Comparison of ENCODE assay signal across 8 cellular contexts in genomic region chr13:110308377-110309158, GRCh38. TPM values are rescaled to one million over a fixed set of nuclear protein-coding genes. Genes with fewer than 3 reads are reported as not detected.
DNase-seq lines count a peak whose midpoint lies in the region; ATAC-seq and TF ChIP-seq lines count a peak whose summit lies in the region.

No MANE protein-coding gene starts in this region.

- peaks cover 0 to 11% (median 0%) of the 10 kb centered on the region in 3 donors for H3K36me3 ChIP-seq in tibial artery

- H3K9me3 ChIP-seq in tibial artery: no peaks in the 10 kb centered on the region

- no peak for TF ChIP-seq CTCF in cardiac fibroblast (IDR thresholded peaks at IDR 0.05; ENCODE audit: low read depth, low read length)
- no peak for TF ChIP-seq CTCF in tibial artery (IDR thresholded peaks at IDR 0.05)
- TF ChIP-seq CTCF in omental fat pad (IDR thresholded peaks at IDR 0.05): no peak

- ATAC-seq in HG02759 (IDR thresholded peaks at IDR 0.05; ENCODE audit: unreplicated experiment): no peak
- ATAC-seq in omental fat pad (ENCODE audit: low FRiP score): no peak

- intact Hi-C loops in tibial artery (cut with DNase I; ENCODE audit: low total_unique reads): loop anchor here (10.0 kb wide), 1 partner anchor 84 kb away; no protein-coding TSS in a partner anchor

- H3K4me3 ChIP-seq in cardiac fibroblast (replicated peaks in 1 of 2; ENCODE audit: low read depth in 2 of 2, low read length in 2 of 2): peak overlapping the region; percentile 75 to 88
- H3K4me3 ChIP-seq in tibial artery: peak overlapping the region; percentile 79 to 97

- DNase-seq in NCI-H2081 (lab: John Stamatoyannopoulos, UW): peak; percentile 26 to 43
- DNase-seq in NCI-H2081 treated with DMSO at 0.1 percent for 48 hours (lab: John Stamatoyannopoulos, UW): no peak
- DNase-seq in cardiac fibroblast (ENCODE audit: low read depth in 2 of 2): peak; percentile 80 to 81
- peak; percentile 92 for DNase-seq in left kidney (ENCODE audit: low read depth, low spot score)
- DNase-seq in tibial artery: peak in 1 of 2 donors; percentile 78
- DNase-seq in activated CD8-positive, alpha-beta memory T cell treated with anti-CD3 and anti-CD28 coated beads, Interleukin-2, amount 50 U/mL, for 48 hours: no peak
- DNase-seq in omental fat pad (ENCODE audit: low spot score): no peak

- H3K4me1 ChIP-seq in tibial artery: peaks cover 0 to 61% (median 40%) of the 10 kb centered on the region in 4 donors

- no peaks in the 10 kb centered on the region for H3K27me3 ChIP-seq in tibial artery

- peak overlapping the region; percentile 96 to 99 for H3K27ac ChIP-seq in tibial artery

RNA-seq across cellular contexts. Expression of gene COL4A2, which starts 1.5 kb away (rescaled TPM):
- 100 to 1,000 TPM; 380 to 788 (median 684) TPM for total RNA-seq in omental fat pad

RNA-seq across cellular contexts. Expression of gene COL4A1, which starts 1.6 kb away (rescaled TPM):
- 1,000 to 10,000 TPM in 2 of 4 donors, 100 to 1,000 TPM in 2; 611 to 1,113 (median 995) TPM for total RNA-seq in omental fat pad

Comparison
In these comparisons a context has a peak if more than half of its experiments do, and no peak if none do; other contexts are left out.
1. DNase-seq: peak in NCI-H2081 (2 of 2), cardiac fibroblast (2 of 2) and left kidney (single experiment); none in NCI-H2081 treated with DMSO at 0.1 percent for 48 hours (single experiment), activated CD8-positive, alpha-beta memory T cell treated with anti-CD3 and anti-CD28 coated beads, Interleukin-2, amount 50 U/mL, for 48 hours (single experiment) and omental fat pad (single experiment).